1 cellular context compared by ENCODE assay signal in the genomic region with DNA sequence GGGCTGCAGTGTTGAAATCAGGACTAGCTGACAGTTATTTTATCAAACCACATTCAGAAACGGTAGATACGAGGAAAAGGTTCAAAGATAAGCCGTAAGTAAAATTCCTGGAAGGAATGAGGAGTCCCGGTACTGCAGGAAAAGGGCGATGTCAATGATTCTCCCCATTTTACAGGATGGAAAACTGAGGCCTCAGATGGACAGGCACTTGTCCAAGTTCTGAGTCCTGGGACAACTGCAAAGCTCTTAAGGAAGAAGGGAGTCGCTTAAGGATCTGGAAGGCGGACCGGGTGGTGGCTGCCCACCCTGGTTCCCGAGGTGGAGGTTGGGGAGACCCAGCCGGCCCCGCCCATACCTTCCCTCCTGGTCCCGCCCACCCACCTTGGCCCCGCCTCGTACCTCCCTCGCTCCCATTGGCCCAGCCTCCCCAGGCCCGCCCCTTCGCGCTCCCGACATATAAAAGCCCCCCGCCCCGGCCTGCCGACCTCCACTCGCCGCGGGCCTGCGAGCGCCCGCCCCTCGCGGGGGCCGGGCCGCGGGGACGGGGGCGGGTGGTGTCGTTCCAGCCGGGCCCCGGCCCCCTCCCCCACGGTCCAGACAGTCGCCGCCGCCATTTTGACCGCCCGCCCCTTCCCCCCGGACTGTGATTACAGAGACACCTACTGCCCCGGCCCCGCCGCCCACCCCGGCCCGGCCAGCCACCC.
A peak's percentile ranks its signal among the peaks of the same experiment; 100 is the strongest.
TF ChIP-seq lines count a peak whose summit lies in the region.

No MANE protein-coding gene starts in this region.

TF ChIP-seq in HEK293, 187 proteins besides CTCF, POLR2A, EP300 and RAD21 (continued from another document):
- TF ChIP-seq ZNF169 (tag by site-specific recombination; IDR thresholded peaks at IDR 0.05) (no peak), ZNF354C (tag by site-specific recombination; IDR thresholded peaks at IDR 0.05; ENCODE audit: borderline replicate concordance, low read depth) (no peak), ZNF174 (tag by site-specific recombination; IDR thresholded peaks at IDR 0.05) (no peak), GLI2 (tag by site-specific recombination; IDR thresholded peaks at IDR 0.05; ENCODE audit: borderline replicate concordance, low read depth) (no peak), ZSCAN5A (tag by site-specific recombination; IDR thresholded peaks at IDR 0.05) (no peak), ZNF596 (tag by site-specific recombination; IDR thresholded peaks at IDR 0.05) (no peak), ZNF658 (tag by site-specific recombination; IDR thresholded peaks at IDR 0.05) (no peak), FEZF1 (tag by site-specific recombination; IDR thresholded peaks at IDR 0.05) (no peak), ZNF214 (tag by site-specific recombination; IDR thresholded peaks at IDR 0.05; ENCODE audit: borderline replicate concordance) (no peak), TRIM28 (IDR thresholded peaks at IDR 0.05; ENCODE audit: borderline replicate concordance, low read length) (no peak), KLF17 (tag by site-specific recombination; IDR thresholded peaks at IDR 0.05) (peak; percentile 72), ZNF184 (tag by site-specific recombination; IDR thresholded peaks at IDR 0.05) (0 out of 2 replicates have a peak, but pooled peaks have one; percentile 15), ZNF624 (tag by site-specific recombination; IDR thresholded peaks at IDR 0.05) (no peak), ZFP41 (tag by site-specific recombination; IDR thresholded peaks at IDR 0.05; ENCODE audit: borderline replicate concordance) (no peak), KLF10 (tag by site-specific recombination; IDR thresholded peaks at IDR 0.05) (peak; percentile 31; the same call in 1 of the 2 replicates), ZFP69B (tag by site-specific recombination; IDR thresholded peaks at IDR 0.05) (peak; percentile 26; the same call in 1 of the 2 replicates), KLF1 (tag by site-specific recombination; IDR thresholded peaks at IDR 0.05) (peak; percentile 59), ZNF239 (tag by site-specific recombination; IDR thresholded peaks at IDR 0.05) (no peak), PATZ1 (tag by site-specific recombination; IDR thresholded peaks at IDR 0.05) (no peak), ZNF501 (tag by site-specific recombination; IDR thresholded peaks at IDR 0.05) (no peak), KLF8 (tag by site-specific recombination; IDR thresholded peaks at IDR 0.05) (peak; percentile 79), ZNF146 (tag by site-specific recombination; IDR thresholded peaks at IDR 0.05) (peak; percentile 25; the same call in 1 of the 2 replicates), PRDM10 (tag by site-specific recombination; IDR thresholded peaks at IDR 0.05) (no peak)
- TF ChIP-seq, protein P1, sequence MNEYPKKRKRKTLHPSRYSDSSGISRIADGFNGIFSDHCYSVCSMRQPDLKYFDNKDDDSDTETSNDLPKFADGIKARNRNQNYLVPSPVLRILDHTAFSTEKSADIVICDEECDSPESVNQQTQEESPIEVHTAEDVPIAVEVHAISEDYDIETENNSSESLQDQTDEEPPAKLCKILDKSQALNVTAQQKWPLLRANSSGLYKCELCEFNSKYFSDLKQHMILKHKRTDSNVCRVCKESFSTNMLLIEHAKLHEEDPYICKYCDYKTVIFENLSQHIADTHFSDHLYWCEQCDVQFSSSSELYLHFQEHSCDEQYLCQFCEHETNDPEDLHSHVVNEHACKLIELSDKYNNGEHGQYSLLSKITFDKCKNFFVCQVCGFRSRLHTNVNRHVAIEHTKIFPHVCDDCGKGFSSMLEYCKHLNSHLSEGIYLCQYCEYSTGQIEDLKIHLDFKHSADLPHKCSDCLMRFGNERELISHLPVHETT (tag by site-specific recombination; IDR thresholded peaks at IDR 0.05), result peak; percentile 76
- TF ChIP-seq, protein P2, sequence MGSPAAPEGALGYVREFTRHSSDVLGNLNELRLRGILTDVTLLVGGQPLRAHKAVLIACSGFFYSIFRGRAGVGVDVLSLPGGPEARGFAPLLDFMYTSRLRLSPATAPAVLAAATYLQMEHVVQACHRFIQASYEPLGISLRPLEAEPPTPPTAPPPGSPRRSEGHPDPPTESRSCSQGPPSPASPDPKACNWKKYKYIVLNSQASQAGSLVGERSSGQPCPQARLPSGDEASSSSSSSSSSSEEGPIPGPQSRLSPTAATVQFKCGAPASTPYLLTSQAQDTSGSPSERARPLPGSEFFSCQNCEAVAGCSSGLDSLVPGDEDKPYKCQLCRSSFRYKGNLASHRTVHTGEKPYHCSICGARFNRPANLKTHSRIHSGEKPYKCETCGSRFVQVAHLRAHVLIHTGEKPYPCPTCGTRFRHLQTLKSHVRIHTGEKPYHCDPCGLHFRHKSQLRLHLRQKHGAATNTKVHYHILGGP (tag by site-specific recombination; IDR thresholded peaks at IDR 0.05), result no peak
